In the genomic region with DNA sequence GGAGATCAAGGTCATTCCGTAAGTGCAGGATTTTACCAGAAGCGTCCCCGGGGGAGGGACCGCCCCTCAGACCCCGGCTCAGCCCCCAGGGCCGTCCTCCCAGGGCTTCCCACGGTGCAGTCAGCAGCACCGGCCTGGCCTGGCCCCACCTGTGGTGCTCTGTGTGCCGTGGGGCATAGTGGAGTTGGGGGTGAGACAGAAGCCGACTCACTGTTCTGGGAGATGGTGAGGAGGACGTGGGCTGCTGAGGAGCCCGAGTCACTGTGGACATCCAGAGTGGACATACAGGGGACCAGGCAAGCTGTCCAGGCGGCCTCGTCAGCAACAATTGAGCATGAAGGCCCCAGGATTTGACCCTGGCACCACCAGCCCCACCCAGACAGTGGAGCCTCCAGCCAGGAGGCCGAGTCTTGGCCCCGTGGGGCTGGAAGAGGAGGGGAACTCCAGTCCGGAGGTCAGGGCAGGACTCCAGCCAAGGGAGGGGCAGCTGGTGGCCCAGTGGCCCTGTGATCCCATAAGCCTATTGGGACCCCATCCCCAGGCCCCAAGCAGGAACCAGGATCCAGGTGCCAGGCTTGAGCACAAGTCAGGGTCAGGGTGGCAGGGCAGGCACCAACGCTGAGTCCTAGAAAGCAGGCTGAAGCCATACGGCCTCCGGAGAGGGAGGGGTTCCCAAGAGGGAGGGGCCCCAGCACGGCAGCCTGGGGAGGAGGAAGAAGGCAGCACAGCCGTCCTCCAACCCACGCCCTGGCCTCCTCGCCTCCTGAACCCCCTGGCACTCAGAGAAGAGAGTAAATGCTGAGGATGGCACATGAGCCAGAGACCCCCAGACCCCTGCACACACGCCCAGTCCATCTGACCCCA, we compare ENCODE assay signal across 16 cellular contexts. TPM values are rescaled to one million over a fixed set of nuclear protein-coding genes. Genes with fewer than 3 reads are reported as not detected.
"Had no signal": no experiment of that assay in that cellular context is flagged by ENCODE, and none has a peak within 500 bp of the region (broad histone marks: within the 10 kb centered on the region; RNA-seq: fewer than 3 reads in every experiment).

No MANE protein-coding gene starts in this region.

- H3K9me3 Mint-ChIP-seq: activated naive CD8-positive, alpha-beta T cell treated with anti-CD3 and anti-CD28 coated beads for 36 hours had no signal

- H3K27ac ChIP-seq: ascending aorta, coronary artery, tibial nerve, vagina had no signal

- ATAC-seq: activated CD4-positive, CD25-positive, alpha-beta regulatory T cell treated with anti-CD3 and anti-CD28 coated beads, Interleukin-2, amount 50 U/mL, for 24 hours; naive thymus-derived CD4-positive, alpha-beta T cell had no signal

- H3K27ac Mint-ChIP-seq: activated naive CD8-positive, alpha-beta T cell treated with anti-CD3 and anti-CD28 coated beads for 36 hours had no signal

- H3K36me3 ChIP-seq: ascending aorta, tibial nerve, vagina had no signal

- DNase-seq: activated CD4-positive, alpha-beta T cell treated with anti-CD3 and anti-CD28 coated beads, Interleukin-2, amount 50 U/mL, for 4 hours; activated effector memory CD4-positive, alpha-beta T cell treated with anti-CD3 and anti-CD28 coated beads, Interleukin-2, amount 50 U/mL, for 16 hours; activated naive CD8-positive, alpha-beta T cell treated with anti-CD3 and anti-CD28 coated beads for 36 hours; activated T-cell treated with anti-CD3 and anti-CD28 coated beads, Interleukin-2, amount 50 U/mL, for 1 hour; effector CD8-positive, alpha-beta T cell; naive thymus-derived CD4-positive, alpha-beta T cell; stimulated activated CD4-positive, alpha-beta T cell treated with anti-CD3 and anti-CD28 coated beads, Interleukin-15, amount 100 ng/mL, for 24 hours; stimulated activated CD4-positive, alpha-beta T cell treated with anti-CD3 and anti-CD28 coated beads, Interleukin-4, amount 100 ng/mL, for 24 hours had no signal

- H3K9me3 ChIP-seq: ascending aorta, tibial nerve, vagina had no signal

- H3K4me3 Mint-ChIP-seq: activated naive CD8-positive, alpha-beta T cell treated with anti-CD3 and anti-CD28 coated beads for 36 hours; naive thymus-derived CD4-positive, alpha-beta T cell had no signal

- H3K4me1 ChIP-seq: ascending aorta, tibial nerve had no signal

- FAIRE-seq: frontal cortex, keratinocyte had no signal

- H3K4me1 Mint-ChIP-seq: activated naive CD8-positive, alpha-beta T cell treated with anti-CD3 and anti-CD28 coated beads for 36 hours had no signal

- H3K4me3 ChIP-seq: ascending aorta, coronary artery, tibial nerve, vagina had no signal

- H3K27me3 ChIP-seq: ascending aorta had no signal

RNA-seq across cellular contexts. Expression of gene ATP5ME, which starts 19.0 kb away (rescaled TPM):
- total RNA-seq: ascending aorta had no signal

RNA-seq across cellular contexts. Expression of gene PDE6B, which starts 29.7 kb away (rescaled TPM):
- total RNA-seq: ascending aorta had no signal
- polyA plus RNA-seq: fibroblast of lung, keratinocyte had no signal

RNA-seq across cellular contexts. Expression of gene SLC49A3, which starts 33.8 kb away (rescaled TPM):
- polyA plus RNA-seq: naive thymus-derived CD4-positive, alpha-beta T cell had no signal
